ENCODE assay signal across 13 cellular contexts in genomic region chr14:100138082-100138787, GRCh38. TPM values are rescaled to one million over a fixed set of nuclear protein-coding genes. Genes with fewer than 3 reads are reported as not detected.
DNase-seq lines count a peak whose midpoint lies in the region; ATAC-seq, FAIRE-seq and TF ChIP-seq lines count a peak whose summit lies in the region.
"Had no signal": no experiment of that assay in that cellular context is flagged by ENCODE, and none has a peak within 500 bp of the region (broad histone marks: within the 10 kb centered on the region; RNA-seq: fewer than 3 reads in every experiment).

No MANE protein-coding gene starts in this region.

- no peaks in the 10 kb centered on the region for H3F3A ChIP-seq in MM.1S (ENCODE audit: insufficient read depth, low read length)

- POLR2A ChIA-PET in endothelial cell of umbilical vein (lab: Charles Lee) = interaction anchor here (0.5 kb wide), 1 partner anchor 1385 kb away, joined by 3 read pairs; no protein-coding TSS in a partner anchor

- ATAC-seq in CD4-positive, CD25-positive, alpha-beta regulatory T cell (ENCODE audit: low read depth in 2 of 2) = no peak
- ATAC-seq in GM19351 (IDR thresholded peaks at IDR 0.05; ENCODE audit: unreplicated experiment) (peak; percentile 56), GM18867 (IDR thresholded peaks at IDR 0.05; ENCODE audit: unreplicated experiment) (no peak)

- FAIRE-seq in endothelial cell of umbilical vein (lab: Jason Lieb, UNC) = peak; percentile 60

- TF ChIP-seq CTCF in MM.1S (IDR thresholded peaks at IDR 0.05; ENCODE audit: low read length) = no peak
- TF ChIP-seq CTCF in endothelial cell of umbilical vein (IDR thresholded peaks at IDR 0.05; ENCODE audit: extremely low read depth in 1 of 2, insufficient read depth in 1 of 2, low read depth in 1 of 2, low read length in 2 of 2) = no peak
- TF ChIP-seq CTCF in endothelial cell (IDR thresholded peaks at IDR 0.05; ENCODE audit: unreplicated experiment) = no peak

- no peaks in the 10 kb centered on the region for H3K9me3 Mint-ChIP-seq in CD4-positive, CD25-positive, alpha-beta regulatory T cell
- no peaks in the 10 kb centered on the region for H3K9me3 Mint-ChIP-seq in endothelial cell (ENCODE audit: unreplicated experiment)

- intact Hi-C loops in endothelial cell of umbilical vein (cut with micrococcal nuclease) = no loop called here

- no peaks in the 10 kb centered on the region for H3K9me3 ChIP-seq in CD4-positive, CD25-positive, alpha-beta regulatory T cell (ENCODE audit: control insufficient read depth in 2 of 2, low read length in 2 of 2)
- H3K9me3 ChIP-seq in MM.1S (replicated peaks; ENCODE audit: insufficient read depth, low read length) (no peaks in the 10 kb centered on the region), endothelial cell of umbilical vein (replicated peaks; ENCODE audit: control insufficient read depth, insufficient read depth, low read length) (no peaks in the 10 kb centered on the region)
- H3K9me3 ChIP-seq: left ventricle myocardium inferior had no signal

- peaks cover 38% of the 10 kb centered on the region for H3K36me3 Mint-ChIP-seq in CD4-positive, CD25-positive, alpha-beta regulatory T cell
- peaks cover 14% of the 10 kb centered on the region for H3K36me3 Mint-ChIP-seq in endothelial cell (ENCODE audit: low read depth, unreplicated experiment)

- peak overlapping the region in 1 of 3 donors; percentile 75 for H3K27ac Mint-ChIP-seq in CD4-positive, CD25-positive, alpha-beta regulatory T cell
- no peak overlapping the region for H3K27ac Mint-ChIP-seq in endothelial cell (ENCODE audit: unreplicated experiment)

- peak overlapping the region; percentile 23 for H3K27ac ChIP-seq in CD4-positive, CD25-positive, alpha-beta regulatory T cell (ENCODE audit: insufficient read depth, low read length, poor library complexity, severe bottlenecking)
- H3K27ac ChIP-seq in MM.1S (ENCODE audit: low read length) = peak overlapping the region; percentile 72
- no peak overlapping the region for H3K27ac ChIP-seq in endothelial cell of umbilical vein (ENCODE audit: insufficient read depth, low read depth, low read length)
- H3K27ac ChIP-seq: left ventricle myocardium inferior, VCaP had no signal

- H3K79me2 ChIP-seq in MM.1S (ENCODE audit: low read length) = no peaks in the 10 kb centered on the region
- no peaks in the 10 kb centered on the region for H3K79me2 ChIP-seq in endothelial cell of umbilical vein (ENCODE audit: control insufficient read depth, insufficient read depth, low read length)

- DNase-seq in CD4-positive, CD25-positive, alpha-beta regulatory T cell = no peak
- DNase-seq in MM.1S (peak; percentile 62), endothelial cell of umbilical vein (ENCODE audit: low read depth, low spot score) (no peak), endothelial cell (ENCODE audit: low spot score) (no peak), islet precursor cell (no peak), OCI-M1 (lab: John Stamatoyannopoulos, UW) (no peak)
- DNase-seq: activated CD8-positive, alpha-beta memory T cell treated with anti-CD3 and anti-CD28 coated beads, Interleukin-2, amount 50 U/mL, for 4 hours; glutamatergic neuron; left ventricle myocardium inferior; NCI-H510A had no signal

- peaks cover 0 to 8% (median 3%) of the 10 kb centered on the region in 4 donors for H3K4me1 Mint-ChIP-seq in CD4-positive, CD25-positive, alpha-beta regulatory T cell
- peaks cover 16% of the 10 kb centered on the region for H3K4me1 Mint-ChIP-seq in endothelial cell (ENCODE audit: unreplicated experiment)

- no peak overlapping the region for H3K9ac ChIP-seq in MM.1S (ENCODE audit: low read length)
- H3K9ac ChIP-seq in endothelial cell of umbilical vein (replicated peaks; ENCODE audit: extremely low read depth, insufficient read depth, low read length) = no peak overlapping the region

- TF ChIP-seq POLR2A in endothelial cell of umbilical vein (IDR thresholded peaks at IDR 0.05; ENCODE audit: low read depth, low read length) = no peak

- dilution Hi-C loops in endothelial cell of umbilical vein (cut with MboI; ENCODE audit: extremely low pct_ligation_motif_present, low sequenced_read_pairs) = no loop called here

- H3K4me3 Mint-ChIP-seq in CD4-positive, CD25-positive, alpha-beta regulatory T cell = peak overlapping the region in 1 of 4 donors; percentile 21
- no peak overlapping the region for H3K4me3 Mint-ChIP-seq in endothelial cell (ENCODE audit: unreplicated experiment)

- H3K27me3 Mint-ChIP-seq in CD4-positive, CD25-positive, alpha-beta regulatory T cell = no peaks in the 10 kb centered on the region
- H3K27me3 Mint-ChIP-seq in endothelial cell (ENCODE audit: unreplicated experiment) = peaks cover 10% of the 10 kb centered on the region

- no TSS peak for BruUV-seq in endothelial cell of umbilical vein (replicated peaks; lab: Mats Ljungman, UMichigan)

- H3K36me3 ChIP-seq in CD4-positive, CD25-positive, alpha-beta regulatory T cell (ENCODE audit: control insufficient read depth, insufficient read depth, low read length) = peaks cover 97% of the 10 kb centered on the region
- H3K36me3 ChIP-seq in MM.1S (replicated peaks; ENCODE audit: insufficient read depth, low read length) (no peaks in the 10 kb centered on the region), endothelial cell of umbilical vein (ENCODE audit: control insufficient read depth in 2 of 2, extremely low read depth in 1 of 2, insufficient read depth in 2 of 2, low read length in 2 of 2) (peaks cover 0 to 3% of the 10 kb centered on the region in 2 experiments)

- no peaks in the 10 kb centered on the region for H3K9me2 ChIP-seq in MM.1S (replicated peaks; ENCODE audit: insufficient read depth, low read length)

- no peak overlapping the region for H3K4me2 ChIP-seq in MM.1S (ENCODE audit: low read depth, low read length)
- H3K4me2 ChIP-seq in endothelial cell of umbilical vein (ENCODE audit: insufficient read depth, low read length) = no peak overlapping the region

- no peak overlapping the region for H2AFZ ChIP-seq in MM.1S (ENCODE audit: low read length)
- H2AFZ ChIP-seq in endothelial cell of umbilical vein (ENCODE audit: low read depth, low read length) = no peak overlapping the region

- CTCF ChIA-PET in endothelial cell of umbilical vein (lab: Charles Lee) = interaction anchor here (1.2 kb wide), 1 partner anchor 55 kb away, joined by 4 read pairs; no protein-coding TSS in a partner anchor

- H4K20me1 ChIP-seq in MM.1S (ENCODE audit: insufficient read depth, low read length) = no peaks in the 10 kb centered on the region
- no peaks in the 10 kb centered on the region for H4K20me1 ChIP-seq in endothelial cell of umbilical vein (replicated peaks; ENCODE audit: control insufficient read depth, extremely low read depth, insufficient read depth, low read length)

- H3K27me3 ChIP-seq in CD4-positive, CD25-positive, alpha-beta regulatory T cell (ENCODE audit: control insufficient read depth, insufficient read depth, low read length) = no peaks in the 10 kb centered on the region
- no peaks in the 10 kb centered on the region for H3K27me3 ChIP-seq in MM.1S (replicated peaks; ENCODE audit: insufficient read depth, low read length)
- H3K27me3 ChIP-seq in endothelial cell of umbilical vein (ENCODE audit: control insufficient read depth in 2 of 2, insufficient read depth in 2 of 2, low read length in 2 of 2) = no peaks in the 10 kb centered on the region

- H3K4me1 ChIP-seq in CD4-positive, CD25-positive, alpha-beta regulatory T cell (ENCODE audit: control insufficient read depth, insufficient read depth, low read length, poor library complexity, severe bottlenecking) = no peaks in the 10 kb centered on the region
- H3K4me1 ChIP-seq in MM.1S (ENCODE audit: low read length) = peaks cover 9% of the 10 kb centered on the region
- H3K4me1 ChIP-seq in endothelial cell of umbilical vein (ENCODE audit: control insufficient read depth, extremely low read depth, insufficient read depth, low read length) = peaks cover 30% of the 10 kb centered on the region

- H3K9me1 ChIP-seq in endothelial cell of umbilical vein (replicated peaks; ENCODE audit: control insufficient read depth, extremely low read depth, insufficient read depth, low read length) = no peaks in the 10 kb centered on the region

- H3K4me3 ChIP-seq in CD4-positive, CD25-positive, alpha-beta regulatory T cell (ENCODE audit: low read depth, low read length) = no peak overlapping the region
- H3K4me3 ChIP-seq in MM.1S (ENCODE audit: low read length) = no peak overlapping the region
- no peak overlapping the region for H3K4me3 ChIP-seq in endothelial cell of umbilical vein (replicated peaks in 1 of 3; ENCODE audit: insufficient read depth in 1 of 3, low read depth in 1 of 3, low read length in 3 of 3)
- H3K4me3 ChIP-seq: left ventricle myocardium inferior had no signal

TF ChIP-seq in endothelial cell of umbilical vein, 7 proteins besides CTCF, POLR2A, EP300 and RAD21:
- no peak for TF ChIP-seq JUN (IDR thresholded peaks at IDR 0.05; ENCODE audit: borderline replicate concordance, insufficient read depth, insufficient read length, low read depth)
- no peak for TF ChIP-seq MAX (IDR thresholded peaks at IDR 0.05; ENCODE audit: insufficient read depth, insufficient read length)
- TF ChIP-seq EZH2 (IDR thresholded peaks at IDR 0.05; ENCODE audit: borderline replicate concordance, low read depth, low read length, severe bottlenecking) = no peak
- TF ChIP-seq FOS (IDR thresholded peaks at IDR 0.05; ENCODE audit: borderline replicate concordance, insufficient read depth, low read length) = no peak
- no peak for TF ChIP-seq MYC (IDR thresholded peaks at IDR 0.05; ENCODE audit: low read depth, low read length)
- no peak for TF ChIP-seq POLR2AphosphoS5 (IDR thresholded peaks at IDR 0.05; ENCODE audit: insufficient read depth, low read depth, low read length)
- no peak for TF ChIP-seq GATA2 (IDR thresholded peaks at IDR 0.05; ENCODE audit: insufficient read depth, insufficient read length, low read depth, low read length)
TF ChIP-seq in endothelial cell of umbilical vein: peak in this region for 0.

RNA-seq across cellular contexts. Expression of gene DEGS2, which starts 21.2 kb away (rescaled TPM):
- not detected for total RNA-seq in CD4-positive, CD25-positive, alpha-beta regulatory T cell
- under 1 TPM; 0.09 to 0.35 (median 0.17) TPM for polyA plus RNA-seq in CD4-positive, CD25-positive, alpha-beta regulatory T cell
- not detected in 2 replicates for total RNA-seq in endothelial cell of umbilical vein
- 0.02 and 0.06 TPM in 2 replicates for polyA plus RNA-seq in endothelial cell of umbilical vein
- not detected in 2 replicates for polyA plus RNA-seq in endothelial cell of umbilical vein (2011; cell fraction: cytosol; rRNA removed)
- polyA plus RNA-seq in endothelial cell of umbilical vein (2011; cell fraction: nucleus; rRNA removed) = 0.03 TPM in 1 of 2 replicates, not detected in the other
- polyA plus RNA-seq in endothelial cell of umbilical vein (2012) = 0.15 and 0.16 TPM in 2 replicates
- 0.49 TPM in 1 of 2 replicates, not detected in the other for polyA minus RNA-seq in endothelial cell of umbilical vein
- not detected for polyA minus RNA-seq in endothelial cell of umbilical vein (2011; cell fraction: cytosol; rRNA and poly(A)+ RNA removed)
- polyA minus RNA-seq in endothelial cell of umbilical vein (2011; cell fraction: nucleus; rRNA and poly(A)+ RNA removed) = 0.19 TPM in 1 of 2 replicates, not detected in the other
- total RNA-seq in endothelial cell (ENCODE audit: unreplicated experiment) = not detected
- total RNA-seq: left ventricle myocardium inferior had no signal
